1 cellular context compared by ENCODE assay signal in the genomic region with DNA sequence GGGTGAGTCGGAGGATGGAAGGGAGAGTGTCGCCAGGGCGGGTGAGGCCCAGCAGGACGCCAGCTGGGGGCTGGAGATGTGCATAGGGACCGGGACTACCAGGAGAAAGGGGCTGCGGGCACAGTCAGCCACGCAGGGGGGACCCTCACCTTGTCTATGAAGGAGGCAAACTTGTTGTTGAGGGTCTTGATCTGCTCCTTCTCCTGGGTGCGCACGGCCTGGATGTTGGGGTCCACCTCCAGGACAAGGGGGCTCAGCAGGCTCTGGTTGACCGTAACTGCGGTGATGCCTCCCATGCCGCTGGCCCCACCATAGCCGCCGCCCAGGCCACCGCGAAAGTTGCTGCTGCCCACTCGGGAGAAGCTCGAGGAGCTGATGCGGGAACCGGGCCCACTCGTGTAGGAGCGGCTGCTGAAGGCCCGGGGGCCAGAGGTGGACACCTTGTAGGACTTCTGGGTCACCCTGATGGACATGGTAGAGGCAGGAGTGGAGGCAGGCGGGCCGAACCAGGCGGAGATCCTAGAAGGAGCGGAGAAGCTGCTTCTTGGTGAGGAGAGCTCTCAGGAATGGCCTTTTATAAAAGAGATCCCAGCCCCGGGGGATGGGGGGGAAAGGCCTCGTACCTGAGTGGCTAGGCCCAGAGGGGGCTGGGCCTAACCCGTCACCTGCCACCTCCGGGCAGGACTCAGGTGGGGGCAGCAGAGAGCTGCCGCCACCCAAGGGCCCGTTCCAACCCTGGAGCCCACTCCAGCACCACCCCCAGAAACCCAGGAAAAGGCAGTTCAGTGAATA.
A peak's percentile ranks its signal among the peaks of the same experiment; 100 is the strongest.
TF ChIP-seq lines count a peak whose summit lies in the region.

KRT8 (minus strand) TSS at position 568 of the 792 bp plus-strand sequence; CDS start at position 473, 95 bp downstream.

TF ChIP-seq in WTC11, 78 proteins besides CTCF, POLR2A, EP300 and RAD21 (continued from another document):
- TF ChIP-seq, protein P1, sequence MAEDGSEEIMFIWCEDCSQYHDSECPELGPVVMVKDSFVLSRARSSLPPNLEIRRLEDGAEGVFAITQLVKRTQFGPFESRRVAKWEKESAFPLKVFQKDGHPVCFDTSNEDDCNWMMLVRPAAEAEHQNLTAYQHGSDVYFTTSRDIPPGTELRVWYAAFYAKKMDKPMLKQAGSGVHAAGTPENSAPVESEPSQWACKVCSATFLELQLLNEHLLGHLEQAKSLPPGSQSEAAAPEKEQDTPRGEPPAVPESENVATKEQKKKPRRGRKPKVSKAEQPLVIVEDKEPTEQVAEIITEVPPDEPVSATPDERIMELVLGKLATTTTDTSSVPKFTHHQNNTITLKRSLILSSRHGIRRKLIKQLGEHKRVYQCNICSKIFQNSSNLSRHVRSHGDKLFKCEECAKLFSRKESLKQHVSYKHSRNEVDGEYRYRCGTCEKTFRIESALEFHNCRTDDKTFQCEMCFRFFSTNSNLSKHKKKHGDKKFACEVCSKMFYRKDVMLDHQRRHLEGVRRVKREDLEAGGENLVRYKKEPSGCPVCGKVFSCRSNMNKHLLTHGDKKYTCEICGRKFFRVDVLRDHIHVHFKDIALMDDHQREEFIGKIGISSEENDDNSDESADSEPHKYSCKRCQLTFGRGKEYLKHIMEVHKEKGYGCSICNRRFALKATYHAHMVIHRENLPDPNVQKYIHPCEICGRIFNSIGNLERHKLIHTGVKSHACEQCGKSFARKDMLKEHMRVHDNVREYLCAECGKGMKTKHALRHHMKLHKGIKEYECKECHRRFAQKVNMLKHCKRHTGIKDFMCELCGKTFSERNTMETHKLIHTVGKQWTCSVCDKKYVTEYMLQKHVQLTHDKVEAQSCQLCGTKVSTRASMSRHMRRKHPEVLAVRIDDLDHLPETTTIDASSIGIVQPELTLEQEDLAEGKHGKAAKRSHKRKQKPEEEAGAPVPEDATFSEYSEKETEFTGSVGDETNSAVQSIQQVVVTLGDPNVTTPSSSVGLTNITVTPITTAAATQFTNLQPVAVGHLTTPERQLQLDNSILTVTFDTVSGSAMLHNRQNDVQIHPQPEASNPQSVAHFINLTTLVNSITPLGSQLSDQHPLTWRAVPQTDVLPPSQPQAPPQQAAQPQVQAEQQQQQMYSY (CRISPR knock-in tag; IDR thresholded peaks at IDR 0.05): peak; percentile 35; the same call in 1 of the 2 replicates
- TF ChIP-seq MYBL2 (CRISPR knock-in tag; IDR thresholded peaks at IDR 0.05): peak; percentile 74
- peak; percentile 72; the same call in 1 of the 2 replicates for TF ChIP-seq FOXP1 (CRISPR knock-in tag; IDR thresholded peaks at IDR 0.05; ENCODE audit: borderline replicate concordance)
- TF ChIP-seq NFE2L1 (CRISPR knock-in tag; IDR thresholded peaks at IDR 0.05): peak; percentile 84; the same call in 1 of the 2 replicates
- TF ChIP-seq USF2 (CRISPR knock-in tag; IDR thresholded peaks at IDR 0.05): 0 out of 2 replicates have a peak, but pooled peaks have one; percentile 18
- 0 out of 2 replicates have a peak, but pooled peaks have one; percentile 43 for TF ChIP-seq E2F4 (CRISPR knock-in tag; IDR thresholded peaks at IDR 0.05; ENCODE audit: borderline replicate concordance, low read depth)
- 0 out of 2 replicates have a peak, but pooled peaks have one; percentile 15 for TF ChIP-seq TP53 (CRISPR knock-in tag; IDR thresholded peaks at IDR 0.05)
- peak; percentile 77 for TF ChIP-seq SP1 (CRISPR knock-in tag; conservative IDR thresholded peaks at IDR 0.05)
- TF ChIP-seq, protein P2, sequence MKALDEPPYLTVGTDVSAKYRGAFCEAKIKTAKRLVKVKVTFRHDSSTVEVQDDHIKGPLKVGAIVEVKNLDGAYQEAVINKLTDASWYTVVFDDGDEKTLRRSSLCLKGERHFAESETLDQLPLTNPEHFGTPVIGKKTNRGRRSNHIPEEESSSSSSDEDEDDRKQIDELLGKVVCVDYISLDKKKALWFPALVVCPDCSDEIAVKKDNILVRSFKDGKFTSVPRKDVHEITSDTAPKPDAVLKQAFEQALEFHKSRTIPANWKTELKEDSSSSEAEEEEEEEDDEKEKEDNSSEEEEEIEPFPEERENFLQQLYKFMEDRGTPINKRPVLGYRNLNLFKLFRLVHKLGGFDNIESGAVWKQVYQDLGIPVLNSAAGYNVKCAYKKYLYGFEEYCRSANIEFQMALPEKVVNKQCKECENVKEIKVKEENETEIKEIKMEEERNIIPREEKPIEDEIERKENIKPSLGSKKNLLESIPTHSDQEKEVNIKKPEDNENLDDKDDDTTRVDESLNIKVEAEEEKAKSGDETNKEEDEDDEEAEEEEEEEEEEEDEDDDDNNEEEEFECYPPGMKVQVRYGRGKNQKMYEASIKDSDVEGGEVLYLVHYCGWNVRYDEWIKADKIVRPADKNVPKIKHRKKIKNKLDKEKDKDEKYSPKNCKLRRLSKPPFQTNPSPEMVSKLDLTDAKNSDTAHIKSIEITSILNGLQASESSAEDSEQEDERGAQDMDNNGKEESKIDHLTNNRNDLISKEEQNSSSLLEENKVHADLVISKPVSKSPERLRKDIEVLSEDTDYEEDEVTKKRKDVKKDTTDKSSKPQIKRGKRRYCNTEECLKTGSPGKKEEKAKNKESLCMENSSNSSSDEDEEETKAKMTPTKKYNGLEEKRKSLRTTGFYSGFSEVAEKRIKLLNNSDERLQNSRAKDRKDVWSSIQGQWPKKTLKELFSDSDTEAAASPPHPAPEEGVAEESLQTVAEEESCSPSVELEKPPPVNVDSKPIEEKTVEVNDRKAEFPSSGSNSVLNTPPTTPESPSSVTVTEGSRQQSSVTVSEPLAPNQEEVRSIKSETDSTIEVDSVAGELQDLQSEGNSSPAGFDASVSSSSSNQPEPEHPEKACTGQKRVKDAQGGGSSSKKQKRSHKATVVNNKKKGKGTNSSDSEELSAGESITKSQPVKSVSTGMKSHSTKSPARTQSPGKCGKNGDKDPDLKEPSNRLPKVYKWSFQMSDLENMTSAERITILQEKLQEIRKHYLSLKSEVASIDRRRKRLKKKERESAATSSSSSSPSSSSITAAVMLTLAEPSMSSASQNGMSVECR (CRISPR knock-in tag; IDR thresholded peaks at IDR 0.05; ENCODE audit: borderline replicate concordance): peak; percentile 42; the same call in 1 of the 2 replicates
- peak; percentile 31; the same call in 1 of the 2 replicates for TF ChIP-seq NFYB (CRISPR knock-in tag; conservative IDR thresholded peaks at IDR 0.05; ENCODE audit: low read depth)
- 0 out of 2 replicates have a peak, but pooled peaks have one; percentile 27 for TF ChIP-seq NFATC4 (CRISPR knock-in tag; IDR thresholded peaks at IDR 0.05)
- TF ChIP-seq ZNF232 (CRISPR knock-in tag; IDR thresholded peaks at IDR 0.05): peak; percentile 35; the same call in 1 of the 2 replicates
- TF ChIP-seq ZMAT4 (CRISPR knock-in tag; IDR thresholded peaks at IDR 0.05): peak; percentile 87
- TF ChIP-seq, protein P3, sequence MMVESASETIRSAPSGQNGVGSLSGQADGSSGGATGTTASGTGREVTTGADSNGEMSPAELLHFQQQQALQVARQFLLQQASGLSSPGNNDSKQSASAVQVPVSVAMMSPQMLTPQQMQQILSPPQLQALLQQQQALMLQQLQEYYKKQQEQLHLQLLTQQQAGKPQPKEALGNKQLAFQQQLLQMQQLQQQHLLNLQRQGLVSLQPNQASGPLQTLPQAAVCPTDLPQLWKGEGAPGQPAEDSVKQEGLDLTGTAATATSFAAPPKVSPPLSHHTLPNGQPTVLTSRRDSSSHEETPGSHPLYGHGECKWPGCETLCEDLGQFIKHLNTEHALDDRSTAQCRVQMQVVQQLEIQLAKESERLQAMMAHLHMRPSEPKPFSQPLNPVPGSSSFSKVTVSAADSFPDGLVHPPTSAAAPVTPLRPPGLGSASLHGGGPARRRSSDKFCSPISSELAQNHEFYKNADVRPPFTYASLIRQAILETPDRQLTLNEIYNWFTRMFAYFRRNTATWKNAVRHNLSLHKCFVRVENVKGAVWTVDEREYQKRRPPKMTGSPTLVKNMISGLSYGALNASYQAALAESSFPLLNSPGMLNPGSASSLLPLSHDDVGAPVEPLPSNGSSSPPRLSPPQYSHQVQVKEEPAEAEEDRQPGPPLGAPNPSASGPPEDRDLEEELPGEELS (CRISPR knock-in tag; IDR thresholded peaks at IDR 0.05): peak; percentile 54; the same call in 1 of the 2 replicates
- TF ChIP-seq, protein P4, sequence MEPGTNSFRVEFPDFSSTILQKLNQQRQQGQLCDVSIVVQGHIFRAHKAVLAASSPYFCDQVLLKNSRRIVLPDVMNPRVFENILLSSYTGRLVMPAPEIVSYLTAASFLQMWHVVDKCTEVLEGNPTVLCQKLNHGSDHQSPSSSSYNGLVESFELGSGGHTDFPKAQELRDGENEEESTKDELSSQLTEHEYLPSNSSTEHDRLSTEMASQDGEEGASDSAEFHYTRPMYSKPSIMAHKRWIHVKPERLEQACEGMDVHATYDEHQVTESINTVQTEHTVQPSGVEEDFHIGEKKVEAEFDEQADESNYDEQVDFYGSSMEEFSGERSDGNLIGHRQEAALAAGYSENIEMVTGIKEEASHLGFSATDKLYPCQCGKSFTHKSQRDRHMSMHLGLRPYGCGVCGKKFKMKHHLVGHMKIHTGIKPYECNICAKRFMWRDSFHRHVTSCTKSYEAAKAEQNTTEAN (CRISPR knock-in tag; IDR thresholded peaks at IDR 0.05): peak; percentile 74; the same call in 1 of the 2 replicates
- TF ChIP-seq SMAD3 (CRISPR knock-in tag; IDR thresholded peaks at IDR 0.05; ENCODE audit: borderline replicate concordance): peak; percentile 32; the same call in 1 of the 2 replicates
